ENCODE assay signal across 17 cellular contexts in genomic region chr5:115433918-115434317, GRCh38.
"Had no signal": no experiment of that assay in that cellular context is flagged by ENCODE, and none has a peak within 500 bp of the region (broad histone marks: within the 10 kb centered on the region; RNA-seq: fewer than 3 reads in every experiment).

No MANE protein-coding gene starts in this region.

- H3K4me3 Mint-ChIP-seq: activated naive CD4-positive, alpha-beta T cell treated with anti-CD3 and anti-CD28 coated beads for 36 hours; central memory CD8-positive, alpha-beta T cell had no signal

- H3K9me3 ChIP-seq: adrenal gland, body of pancreas, lower lobe of right lung, pancreas, stomach, testis, upper lobe of left lung had no signal

- H3K4me3 ChIP-seq: adrenal gland, body of pancreas, heart right ventricle, lower lobe of right lung, pancreas, sigmoid colon, stomach, testis, upper lobe of left lung had no signal

- H3K4me1 ChIP-seq: adrenal gland, testis had no signal

- H3K27ac Mint-ChIP-seq: activated naive CD4-positive, alpha-beta T cell treated with anti-CD3 and anti-CD28 coated beads for 36 hours had no signal

- H3K4me1 Mint-ChIP-seq: central memory CD8-positive, alpha-beta T cell had no signal

- DNase-seq: activated CD4-positive, CD25-positive, alpha-beta regulatory T cell treated with anti-CD3 and anti-CD28 coated beads, Interleukin-2, amount 50 U/mL, for 72 hours; activated naive CD4-positive, alpha-beta T cell treated with anti-CD3 and anti-CD28 coated beads for 36 hours; activated T-cell treated with anti-CD3 and anti-CD28 coated beads for 4 hours; adrenal gland; body of pancreas; effector CD8-positive, alpha-beta T cell; heart right ventricle; left colon; lower lobe of right lung; pancreas; sigmoid colon; stimulated activated CD4-positive, alpha-beta T cell treated with anti-CD3 and anti-CD28 coated beads, Interleukin-1b, Interleukin-23, amount 100 ng/mL, for 48 hours; stomach; T-helper 9 cell; testis; upper lobe of left lung had no signal

- H3K27ac ChIP-seq: adrenal gland, body of pancreas, heart right ventricle, lower lobe of right lung, pancreas, sigmoid colon, testis, upper lobe of left lung had no signal

- H3K27me3 ChIP-seq: adrenal gland, body of pancreas, heart right ventricle, pancreas, sigmoid colon, stomach, testis, upper lobe of left lung had no signal

- ATAC-seq: body of pancreas, heart right ventricle, left colon, lower lobe of right lung, pancreas had no signal

- H3K27me3 Mint-ChIP-seq: central memory CD8-positive, alpha-beta T cell had no signal

- H3K36me3 ChIP-seq: adrenal gland, heart right ventricle, lower lobe of right lung, pancreas, sigmoid colon, stomach, upper lobe of left lung had no signal

- H3K9me3 Mint-ChIP-seq: activated naive CD4-positive, alpha-beta T cell treated with anti-CD3 and anti-CD28 coated beads for 36 hours had no signal
